8 cellular contexts compared by ENCODE assay signal in the genomic region with DNA sequence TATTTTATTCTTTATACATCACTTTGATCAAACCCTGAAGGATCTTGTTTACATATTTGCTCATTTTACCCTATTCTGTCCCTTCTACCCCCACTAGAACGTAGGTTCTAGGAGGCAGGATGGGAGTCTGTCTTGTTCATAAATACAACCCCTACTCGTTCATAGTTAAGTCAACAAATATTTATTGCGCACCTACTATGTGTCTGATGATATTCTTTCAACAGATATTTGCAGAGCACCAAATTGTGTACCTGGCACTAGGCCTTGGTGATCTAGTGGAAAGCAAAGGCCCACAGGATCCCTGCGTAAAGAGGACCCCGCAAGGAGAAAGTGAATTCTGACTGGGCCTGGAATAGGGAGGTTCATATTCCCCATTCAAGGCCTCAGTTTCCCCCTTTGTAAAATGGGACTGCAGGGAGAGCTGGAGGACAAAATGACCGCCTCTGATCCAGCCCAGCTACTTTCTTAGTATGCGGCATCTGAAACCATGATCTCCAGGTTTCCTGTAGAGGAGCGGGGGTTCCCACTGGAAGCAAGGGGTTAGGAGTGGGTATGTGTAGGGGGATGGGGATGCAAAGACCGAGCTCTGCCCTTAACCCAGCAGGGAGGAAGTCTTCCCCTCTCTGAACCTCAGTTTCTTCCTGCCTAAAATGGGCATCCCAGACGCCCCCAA. TPM values are rescaled to one million over a fixed set of nuclear protein-coding genes. Genes with fewer than 3 reads are reported as not detected.
A peak's percentile ranks its signal among the peaks of the same experiment; 100 is the strongest.
DNase-seq lines count a peak whose midpoint lies in the region; ATAC-seq, FAIRE-seq and TF ChIP-seq lines count a peak whose summit lies in the region.

No MANE protein-coding gene starts in this region.

- peak overlapping the region; percentile 41 for H3K27ac Mint-ChIP-seq in CD8-positive, alpha-beta T cell

- no peaks in the 10 kb centered on the region for H3K9me1 ChIP-seq in endothelial cell of umbilical vein (replicated peaks; ENCODE audit: control insufficient read depth, extremely low read depth, insufficient read depth, low read length)

- peak overlapping the region; percentile 98 for H3K4me3 ChIP-seq in CD8-positive, alpha-beta T cell (ENCODE audit: low read depth, low read length)
- H3K4me3 ChIP-seq in OCI-LY3 (ENCODE audit: low read length) (peak overlapping the region; percentile 82), endothelial cell of umbilical vein (replicated peaks in 1 of 3; ENCODE audit: insufficient read depth in 1 of 3, low read depth in 1 of 3, low read length in 3 of 3) (peak overlapping the region in 2 of 3 experiments; percentile 57 to 79), osteoblast (ENCODE audit: insufficient read depth, low read length) (peak overlapping the region; percentile 92)

- peak; percentile 12 for FAIRE-seq in endothelial cell of umbilical vein (lab: Jason Lieb, UNC)

- dilution Hi-C loops in endothelial cell of umbilical vein (cut with MboI; ENCODE audit: extremely low pct_ligation_motif_present, low sequenced_read_pairs), result no loop called here

- H2AFZ ChIP-seq in OCI-LY3 (ENCODE audit: low read depth, low read length) (peak overlapping the region; percentile 32; the same call in 1 of the 2 replicates), endothelial cell of umbilical vein (ENCODE audit: low read depth, low read length) (peak overlapping the region; percentile 95), osteoblast (ENCODE audit: low read length) (peak overlapping the region; percentile 98)

- BruUV-seq in endothelial cell of umbilical vein (replicated peaks; lab: Mats Ljungman, UMichigan), result TSS peak; percentile 35

- peak overlapping the region; percentile 78 for H3K27ac ChIP-seq in CD8-positive, alpha-beta T cell (ENCODE audit: low read depth, low read length)
- peak overlapping the region; percentile 69 for H3K27ac ChIP-seq in OCI-LY3 (ENCODE audit: low read length)
- no peak overlapping the region for H3K27ac ChIP-seq in endothelial cell of umbilical vein (ENCODE audit: insufficient read depth, low read depth, low read length)
- peak overlapping the region; percentile 32 for H3K27ac ChIP-seq in osteoblast (ENCODE audit: low read depth, low read length)

- H3K4me3 Mint-ChIP-seq in CD8-positive, alpha-beta T cell, result peak overlapping the region; percentile 90

- no peak for TF ChIP-seq CTCF in CD8-positive, alpha-beta T cell (IDR thresholded peaks at IDR 0.05)
- TF ChIP-seq CTCF in OCI-LY3 (IDR thresholded peaks at IDR 0.05; ENCODE audit: low read depth, low read length) (no peak), endothelial cell of umbilical vein (IDR thresholded peaks at IDR 0.05; ENCODE audit: extremely low read depth in 1 of 2, insufficient read depth in 1 of 2, low read depth in 1 of 2, low read length in 2 of 2) (no peak), osteoblast (IDR thresholded peaks at IDR 0.05; ENCODE audit: extremely low read depth, low read depth, low read length) (no peak)

- peaks cover 11% of the 10 kb centered on the region for H4K20me1 ChIP-seq in OCI-LY3 (ENCODE audit: insufficient read depth, low read length)
- H4K20me1 ChIP-seq in endothelial cell of umbilical vein (replicated peaks; ENCODE audit: control insufficient read depth, extremely low read depth, insufficient read depth, low read length), result no peaks in the 10 kb centered on the region
- peaks cover 12% of the 10 kb centered on the region for H4K20me1 ChIP-seq in osteoblast (ENCODE audit: insufficient read depth, low read length)

- peak overlapping the region; percentile 75 for H3K4me2 ChIP-seq in OCI-LY3 (ENCODE audit: low read length)
- peak overlapping the region; percentile 60 for H3K4me2 ChIP-seq in endothelial cell of umbilical vein (ENCODE audit: insufficient read depth, low read length)
- H3K4me2 ChIP-seq in osteoblast (ENCODE audit: insufficient read depth, low read length), result peak overlapping the region; percentile 80

- DNase-seq in CD8-positive, alpha-beta T cell, result no peak
- DNase-seq in endothelial cell of umbilical vein (ENCODE audit: low read depth, low spot score) (no peak), osteoblast (ENCODE audit: insufficient read length, low spot score, missing footprints) (peak; percentile 54), GM03348 (ENCODE audit: low spot score) (no peak), HuH-7 (ENCODE audit: low spot score) (no peak)
- DNase-seq in activated CD4-positive, CD25-positive, alpha-beta regulatory T cell (lab: John Stamatoyannopoulos, UW), result no peak
- no peak for DNase-seq in activated CD4-positive, alpha-beta T cell treated with anti-CD3 and anti-CD28 coated beads for 4 hours

- H3K4me1 Mint-ChIP-seq in CD8-positive, alpha-beta T cell (ENCODE audit: low read depth), result peaks cover 45% of the 10 kb centered on the region

- TF ChIP-seq POLR2A in endothelial cell of umbilical vein (IDR thresholded peaks at IDR 0.05; ENCODE audit: low read depth, low read length), result no peak

- peaks cover 46% of the 10 kb centered on the region for H3K4me1 ChIP-seq in CD8-positive, alpha-beta T cell (ENCODE audit: insufficient read depth, low read length)
- H3K4me1 ChIP-seq in OCI-LY3 (ENCODE audit: low read length), result peaks cover 38% of the 10 kb centered on the region
- peaks cover 16% of the 10 kb centered on the region for H3K4me1 ChIP-seq in endothelial cell of umbilical vein (ENCODE audit: control insufficient read depth, extremely low read depth, insufficient read depth, low read length)
- H3K4me1 ChIP-seq in osteoblast (ENCODE audit: insufficient read depth, low read length), result peaks cover 16% of the 10 kb centered on the region

- H3K36me3 ChIP-seq in CD8-positive, alpha-beta T cell (ENCODE audit: insufficient read depth, low read length), result peaks cover 5% of the 10 kb centered on the region
- peaks cover 37% of the 10 kb centered on the region for H3K36me3 ChIP-seq in OCI-LY3 (replicated peaks; ENCODE audit: low read depth, low read length)
- peaks cover 0 to 4% of the 10 kb centered on the region in 2 experiments for H3K36me3 ChIP-seq in endothelial cell of umbilical vein (ENCODE audit: control insufficient read depth in 2 of 2, extremely low read depth in 1 of 2, insufficient read depth in 2 of 2, low read length in 2 of 2)
- peaks cover 11% of the 10 kb centered on the region for H3K36me3 ChIP-seq in osteoblast (ENCODE audit: insufficient read depth, low read length)

- H3K9me3 Mint-ChIP-seq in CD8-positive, alpha-beta T cell, result no peaks in the 10 kb centered on the region

- H3K9ac ChIP-seq in OCI-LY3 (ENCODE audit: low read length) (peak overlapping the region; percentile 91), endothelial cell of umbilical vein (replicated peaks; ENCODE audit: extremely low read depth, insufficient read depth, low read length) (peak overlapping the region; percentile 80)

- H3K27me3 ChIP-seq in CD8-positive, alpha-beta T cell (ENCODE audit: insufficient read depth, low read length), result no peaks in the 10 kb centered on the region
- H3K27me3 ChIP-seq in OCI-LY3 (ENCODE audit: low read depth, low read length) (no peaks in the 10 kb centered on the region), endothelial cell of umbilical vein (ENCODE audit: control insufficient read depth in 2 of 2, insufficient read depth in 2 of 2, low read length in 2 of 2) (no peaks in the 10 kb centered on the region), osteoblast (ENCODE audit: insufficient read depth, low read length) (no peaks in the 10 kb centered on the region)

- H3K27me3 Mint-ChIP-seq in CD8-positive, alpha-beta T cell (ENCODE audit: low read depth), result no peaks in the 10 kb centered on the region

- H3K36me3 Mint-ChIP-seq in CD8-positive, alpha-beta T cell, result peaks cover 14% of the 10 kb centered on the region

- H3K9me3 ChIP-seq in CD8-positive, alpha-beta T cell (ENCODE audit: low read length), result no peaks in the 10 kb centered on the region
- H3K9me3 ChIP-seq in OCI-LY3 (ENCODE audit: insufficient read depth, low read length) (no peaks in the 10 kb centered on the region), endothelial cell of umbilical vein (replicated peaks; ENCODE audit: control insufficient read depth, insufficient read depth, low read length) (no peaks in the 10 kb centered on the region), osteoblast (ENCODE audit: low read depth, low read length) (no peaks in the 10 kb centered on the region)

- H3K79me2 ChIP-seq in OCI-LY3 (ENCODE audit: low read length) (peaks cover 91% of the 10 kb centered on the region), endothelial cell of umbilical vein (ENCODE audit: control insufficient read depth, insufficient read depth, low read length) (peaks cover 40% of the 10 kb centered on the region), osteoblast (ENCODE audit: insufficient read depth, low read length) (peaks cover 47% of the 10 kb centered on the region)

- CTCF ChIA-PET in CD8-positive, alpha-beta T cell (lab: Charles Lee), result interaction anchor here (1.0 kb wide), 1 partner anchor 13 kb away, joined by 3 read pairs; no protein-coding TSS in a partner anchor
- CTCF ChIA-PET in endothelial cell of umbilical vein (lab: Charles Lee), result interaction anchor here (0.7 to 2.0 kb wide), 3 partner anchors 10 to 19 kb away, joined by 3 to 16 read pairs (median 10); no protein-coding TSS in a partner anchor

- POLR2A ChIA-PET in CD8-positive, alpha-beta T cell (lab: Charles Lee), result interaction anchor here (1.0 to 3.8 kb wide), 4 partner anchors 9 to 101 kb away, joined by 4 to 26 read pairs (median 5); a partner anchor contains a TSS
- POLR2A ChIA-PET in endothelial cell of umbilical vein (lab: Charles Lee), result no interaction called here

- intact Hi-C loops in CD8-positive, alpha-beta T cell (cut with DNase I, micrococcal nuclease), result loop anchor here (1.0 to 5.0 kb wide), 8 partner anchors 13 to 614 kb away; a partner anchor contains a TSS
- intact Hi-C loops in endothelial cell of umbilical vein (cut with micrococcal nuclease), result loop anchor here (1.0 to 5.0 kb wide), 2 partner anchors 13 to 41 kb away; a partner anchor contains a TSS

- no peak for ATAC-seq in CD8-positive, alpha-beta T cell

RNA-seq across cellular contexts. Expression of a gene that starts 0.5 kb away (rescaled TPM):
- 1 to 10 TPM; 7.2 to 7.7 TPM for total RNA-seq in CD8-positive, alpha-beta T cell
- 30.3 and 34.2 TPM in 2 replicates for total RNA-seq in endothelial cell of umbilical vein
- polyA plus RNA-seq in endothelial cell of umbilical vein, result 53.7 and 55.6 TPM in 2 replicates
- polyA plus RNA-seq in endothelial cell of umbilical vein (2011; cell fraction: cytosol; rRNA removed), result 35.0 and 46.4 TPM in 2 replicates
- polyA plus RNA-seq in endothelial cell of umbilical vein (2011; cell fraction: nucleus; rRNA removed), result 20.9 and 25.6 TPM in 2 replicates
- 34.5 and 38.7 TPM in 2 replicates for polyA plus RNA-seq in endothelial cell of umbilical vein (2012)
- polyA minus RNA-seq in endothelial cell of umbilical vein, result 9.1 and 10.5 TPM in 2 replicates
- 17.5 TPM for polyA minus RNA-seq in endothelial cell of umbilical vein (2011; cell fraction: cytosol; rRNA and poly(A)+ RNA removed)
- polyA minus RNA-seq in endothelial cell of umbilical vein (2011; cell fraction: nucleus; rRNA and poly(A)+ RNA removed), result 5.8 and 10.1 TPM in 2 replicates
- 8.3 and 14.8 TPM in 2 replicates for total RNA-seq in osteoblast

RNA-seq across cellular contexts. Expression of a gene that starts 2.2 kb away (rescaled TPM):
- total RNA-seq in CD8-positive, alpha-beta T cell, result 1 to 10 TPM; 2.6 to 3.4 TPM
- 1.8 and 2.1 TPM in 2 replicates for total RNA-seq in endothelial cell of umbilical vein
- 0.35 and 0.46 TPM in 2 replicates for polyA plus RNA-seq in endothelial cell of umbilical vein
- polyA plus RNA-seq in endothelial cell of umbilical vein (2011; cell fraction: cytosol; rRNA removed), result 0.12 and 0.16 TPM in 2 replicates
- 0.26 and 0.34 TPM in 2 replicates for polyA plus RNA-seq in endothelial cell of umbilical vein (2011; cell fraction: nucleus; rRNA removed)
- polyA plus RNA-seq in endothelial cell of umbilical vein (2012), result 0.94 and 1.3 TPM in 2 replicates
- polyA minus RNA-seq in endothelial cell of umbilical vein, result 0.17 TPM in 1 of 2 replicates, not detected in the other
- polyA minus RNA-seq in endothelial cell of umbilical vein (2011; cell fraction: cytosol; rRNA and poly(A)+ RNA removed), result 3.0 TPM
- polyA minus RNA-seq in endothelial cell of umbilical vein (2011; cell fraction: nucleus; rRNA and poly(A)+ RNA removed), result 0.38 TPM in 1 of 2 replicates, not detected in the other
- total RNA-seq in osteoblast, result under 0.01 TPM in 1 of 2 replicates, not detected in the other

RNA-seq across cellular contexts. Expression of a gene that starts 14.5 kb away (rescaled TPM):
- 10 to 100 TPM; 19.3 to 19.9 TPM for total RNA-seq in CD8-positive, alpha-beta T cell
- 27.1 and 28.5 TPM in 2 replicates for total RNA-seq in endothelial cell of umbilical vein
- polyA plus RNA-seq in endothelial cell of umbilical vein, result 16.2 and 18.6 TPM in 2 replicates
- 12.6 and 17.7 TPM in 2 replicates for polyA plus RNA-seq in endothelial cell of umbilical vein (2011; cell fraction: cytosol; rRNA removed)
- 35.2 and 40.6 TPM in 2 replicates for polyA plus RNA-seq in endothelial cell of umbilical vein (2011; cell fraction: nucleus; rRNA removed)
- 15.2 and 20.4 TPM in 2 replicates for polyA plus RNA-seq in endothelial cell of umbilical vein (2012)
- polyA minus RNA-seq in endothelial cell of umbilical vein, result 10.0 and 10.5 TPM in 2 replicates
- 12.6 TPM for polyA minus RNA-seq in endothelial cell of umbilical vein (2011; cell fraction: cytosol; rRNA and poly(A)+ RNA removed)
- 11.8 and 14.1 TPM in 2 replicates for polyA minus RNA-seq in endothelial cell of umbilical vein (2011; cell fraction: nucleus; rRNA and poly(A)+ RNA removed)
- 43.9 and 53.6 TPM in 2 replicates for total RNA-seq in osteoblast

RNA-seq across cellular contexts. Expression of a gene that starts 39.7 kb away (rescaled TPM):
- total RNA-seq in CD8-positive, alpha-beta T cell, result 100 to 1,000 TPM; 144 to 153 TPM
- total RNA-seq in endothelial cell of umbilical vein, result 70.7 and 77.0 TPM in 2 replicates
- 30.5 and 40.7 TPM in 2 replicates for polyA plus RNA-seq in endothelial cell of umbilical vein
- 15.1 and 16.4 TPM in 2 replicates for polyA plus RNA-seq in endothelial cell of umbilical vein (2011; cell fraction: cytosol; rRNA removed)
- polyA plus RNA-seq in endothelial cell of umbilical vein (2011; cell fraction: nucleus; rRNA removed), result 229 and 268 TPM in 2 replicates
- polyA plus RNA-seq in endothelial cell of umbilical vein (2012), result 48.1 and 63.0 TPM in 2 replicates
- 32.1 and 43.6 TPM in 2 replicates for polyA minus RNA-seq in endothelial cell of umbilical vein
- polyA minus RNA-seq in endothelial cell of umbilical vein (2011; cell fraction: cytosol; rRNA and poly(A)+ RNA removed), result 6.7 TPM
- polyA minus RNA-seq in endothelial cell of umbilical vein (2011; cell fraction: nucleus; rRNA and poly(A)+ RNA removed), result 44.7 and 55.3 TPM in 2 replicates
- 17.0 and 17.1 TPM in 2 replicates for total RNA-seq in osteoblast

Comparison
In these comparisons a context has a peak if more than half of its experiments do, and no peak if none do; other contexts are left out.
1. H2AFZ ChIP-seq: peak in every context shown above with its lines; median percentile 98 in osteoblast; 95 in endothelial cell of umbilical vein; 32 in OCI-LY3.